Comparison of ENCODE assay signal across 8 cellular contexts in genomic region chr4:25234390-25235367, GRCh38. TPM values are rescaled to one million over a fixed set of nuclear protein-coding genes. Genes with fewer than 3 reads are reported as not detected.
DNase-seq lines count a peak whose midpoint lies in the region; ATAC-seq, FAIRE-seq and TF ChIP-seq lines count a peak whose summit lies in the region.

No MANE protein-coding gene starts in this region.

- DNase-seq in AG09319 (ENCODE audit: extremely low read depth, low read depth) (peak; percentile 42), NCI-H2196 treated with DMSO at 0.1 percent for 48 hours (lab: John Stamatoyannopoulos, UW; ENCODE audit: unreplicated experiment) (peak; percentile 63), activated B cell treated with CpG ODN at 0.5 μM for 24 hours (no peak), kidney glomerular epithelial cell (lab: John Stamatoyannopoulos, UW) (peak; percentile 87)
- peak; percentile 46 for DNase-seq in stimulated activated CD4-positive, alpha-beta T cell treated with anti-CD3 and anti-CD28 coated beads, Interleukin-4, amount 100 ng/mL, for 24 hours

- POLR2A ChIA-PET in activated B cell treated with CpG ODN at 0.5 μM for 24 hours (lab: Charles Lee) = interaction anchor here (0.6 to 4.4 kb wide), 7 partner anchors 11 to 650 kb away, joined by 3 to 48 read pairs (median 4); partner anchors contain the start of genes ANAPC4, DHX15, SEPSECS and ZCCHC4

- peak overlapping the region; percentile 95 for H3K27ac Mint-ChIP-seq in activated B cell treated with CpG ODN at 0.5 μM for 24 hours

- peak; percentile 49 for FAIRE-seq in colon (lab: Jason Lieb, UNC)

- TF ChIP-seq CTCF in AG09319 (IDR thresholded peaks at IDR 0.05; ENCODE audit: low read depth, low read length) = peak; percentile 54
- TF ChIP-seq CTCF in activated B cell treated with CpG ODN at 0.5 μM for 24 hours (IDR thresholded peaks at IDR 0.05) = no peak

- CTCF ChIA-PET in activated B cell treated with CpG ODN at 0.5 μM for 24 hours (lab: Charles Lee) = interaction anchor here (0.7 to 4.6 kb wide), 8 partner anchors 19 to 257 kb away, joined by 3 to 45 read pairs (median 3); partner anchors contain the start of genes SEPSECS and ZCCHC4

- H3K36me3 Mint-ChIP-seq in activated B cell treated with CpG ODN at 0.5 μM for 24 hours (ENCODE audit: low read depth) = peaks cover 18% of the 10 kb centered on the region

- H3K9me3 Mint-ChIP-seq in activated B cell treated with CpG ODN at 0.5 μM for 24 hours = peaks cover 3% of the 10 kb centered on the region

- intact Hi-C loops in activated B cell treated with CpG ODN at 0.5 μM for 24 hours (cut with micrococcal nuclease) = loop anchor here (1.0 to 10.0 kb wide), 7 partner anchors 74 to 1630 kb away; partner anchors contain the start of genes DHX15, RBPJ, SEPSECS and SMIM20

- peaks cover 47% of the 10 kb centered on the region for H3K4me1 Mint-ChIP-seq in activated B cell treated with CpG ODN at 0.5 μM for 24 hours

- no peaks in the 10 kb centered on the region for H3K27me3 Mint-ChIP-seq in activated B cell treated with CpG ODN at 0.5 μM for 24 hours

- peak; percentile 71 for ATAC-seq in GM18861 (IDR thresholded peaks at IDR 0.05; ENCODE audit: unreplicated experiment)
- ATAC-seq in HG03060 (IDR thresholded peaks at IDR 0.05; ENCODE audit: low read depth, unreplicated experiment) = peak; percentile 77
- ATAC-seq in activated B cell treated with CpG ODN at 0.5 μM for 24 hours (ENCODE audit: low read depth) = peak; percentile 53

- H3K4me3 Mint-ChIP-seq in activated B cell treated with CpG ODN at 0.5 μM for 24 hours = peak overlapping the region; percentile 90

RNA-seq across cellular contexts. Expression of gene PI4K2B, which starts 0.8 kb away (rescaled TPM):
- total RNA-seq in activated B cell treated with CpG ODN at 0.5 μM for 24 hours = 14.8 and 14.9 TPM in 2 replicates
